11 cellular contexts compared by ENCODE assay signal in the genomic region with DNA sequence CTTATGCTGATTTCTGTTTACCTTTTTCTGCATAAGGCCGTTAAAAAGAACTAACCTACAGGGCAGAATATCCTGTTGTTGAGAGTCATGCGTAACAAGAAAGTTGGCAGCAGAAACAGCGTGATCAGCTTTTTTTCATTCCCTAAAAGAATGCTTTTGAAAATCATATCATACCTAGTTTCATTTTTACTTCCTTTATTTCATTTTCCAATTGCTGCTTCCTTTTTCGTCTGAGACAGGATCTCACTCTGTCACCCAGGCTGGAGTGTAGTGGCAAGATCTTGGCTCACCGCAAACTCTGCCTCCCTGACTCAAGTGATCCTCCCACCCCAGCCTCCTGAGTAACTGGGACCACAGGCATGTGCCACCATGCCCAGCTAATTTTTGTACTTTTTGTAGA. TPM values are rescaled to one million over a fixed set of nuclear protein-coding genes. Genes with fewer than 3 reads are reported as not detected.
A peak's percentile ranks its signal among the peaks of the same experiment; 100 is the strongest.
DNase-seq lines count a peak whose midpoint lies in the region; ATAC-seq and TF ChIP-seq lines count a peak whose summit lies in the region.
"Had no signal": no experiment of that assay in that cellular context is flagged by ENCODE, and none has a peak within 500 bp of the region (broad histone marks: within the 10 kb centered on the region; RNA-seq: fewer than 3 reads in every experiment).

No MANE protein-coding gene starts in this region.

- POLR2A ChIA-PET in activated CD4-positive, alpha-beta T cell treated with anti-CD3 and anti-CD28 coated beads, Interleukin-2, amount 10 ng/mL, durations not matched to agents 7 days and 5 days (lab: Charles Lee), result no interaction called here

- H3K4me3 ChIP-seq in spleen (peak overlapping the region in 2 of 8 donors; percentile 39 to 58), ovary (no peak overlapping the region)

- peak overlapping the region; percentile 57 for H3K27ac Mint-ChIP-seq in activated CD4-positive, alpha-beta T cell treated with anti-CD3 and anti-CD28 coated beads, Interleukin-2, amount 10 ng/mL, durations not matched to agents 24 days and 14 days
- no peak overlapping the region for H3K27ac Mint-ChIP-seq in activated CD4-positive, alpha-beta T cell treated with anti-CD3 and anti-CD28 coated beads, Interleukin-2, amount 10 ng/mL, durations not matched to agents 7 days and 5 days
- H3K27ac Mint-ChIP-seq in activated T-helper 1 cell treated with anti-CD3 and anti-CD28 coated beads, Interleukin-12 subunit alpha, Interleukin-12 subunit beta, Interleukin-2, Interleukin-4 antibody, amounts not matched to agents 30 ng/mL and 10 ng/mL and 1 ng/mL, durations not matched to agents 14 hours and 24 hours and 36 hours, result peak overlapping the region; percentile 21

- TF ChIP-seq POLR2A in spleen (IDR thresholded peaks at IDR 0.05) (peak in 1 of 3 donors; percentile 21), ovary (IDR thresholded peaks at IDR 0.05) (no peak)

- no peaks in the 10 kb centered on the region for H3K9me3 Mint-ChIP-seq in activated CD4-positive, alpha-beta T cell treated with anti-CD3 and anti-CD28 coated beads, Interleukin-2, amount 10 ng/mL, durations not matched to agents 24 days and 14 days
- no peaks in the 10 kb centered on the region for H3K9me3 Mint-ChIP-seq in activated CD4-positive, alpha-beta T cell treated with anti-CD3 and anti-CD28 coated beads, Interleukin-2, amount 10 ng/mL, durations not matched to agents 7 days and 5 days
- no peaks in the 10 kb centered on the region for H3K9me3 Mint-ChIP-seq in activated T-helper 1 cell treated with anti-CD3 and anti-CD28 coated beads, Interleukin-12 subunit alpha, Interleukin-12 subunit beta, Interleukin-2, Interleukin-4 antibody, amounts not matched to agents 30 ng/mL and 10 ng/mL and 1 ng/mL, durations not matched to agents 14 hours and 24 hours and 36 hours

- peak in 1 of 11 experiments; percentile 12 for TF ChIP-seq CTCF in spleen (IDR thresholded peaks at IDR 0.05 in 8 of 11, conservative IDR thresholded peaks at IDR 0.05 in 3 of 11)
- no peak for TF ChIP-seq CTCF in ovary (IDR thresholded peaks at IDR 0.05)

- H3K27ac ChIP-seq in spleen, result peak overlapping the region; percentile 79 to 94 (median 90)
- no peak overlapping the region for H3K27ac ChIP-seq in ovary

- H3K4me3 Mint-ChIP-seq in activated CD4-positive, alpha-beta T cell treated with anti-CD3 and anti-CD28 coated beads, Interleukin-2, amount 10 ng/mL, durations not matched to agents 24 days and 14 days, result peak overlapping the region; percentile 33
- no peak overlapping the region for H3K4me3 Mint-ChIP-seq in activated CD4-positive, alpha-beta T cell treated with anti-CD3 and anti-CD28 coated beads, Interleukin-2, amount 10 ng/mL, durations not matched to agents 7 days and 5 days
- peak overlapping the region; percentile 71 for H3K4me3 Mint-ChIP-seq in activated T-helper 1 cell treated with anti-CD3 and anti-CD28 coated beads, Interleukin-12 subunit alpha, Interleukin-12 subunit beta, Interleukin-2, Interleukin-4 antibody, amounts not matched to agents 30 ng/mL and 10 ng/mL and 1 ng/mL, durations not matched to agents 14 hours and 24 hours and 36 hours

- H3K9me3 ChIP-seq in spleen (no peaks in the 10 kb centered on the region), ovary (no peaks in the 10 kb centered on the region)

- DNase-seq in activated CD4-positive, alpha-beta T cell treated with anti-CD3 and anti-CD28 coated beads, Interleukin-2, amount 10 ng/mL, durations not matched to agents 24 days and 14 days, result peak; percentile 67
- no peak for DNase-seq in activated CD4-positive, alpha-beta T cell treated with anti-CD3 and anti-CD28 coated beads, Interleukin-2, amount 10 ng/mL, durations not matched to agents 7 days and 5 days
- DNase-seq in NCI-H2029 treated with DMSO at 0.1 percent for 48 hours (lab: John Stamatoyannopoulos, UW) (peak; percentile 96), spleen (peak; percentile 75), putamen (ENCODE audit: low spot score) (no peak), ovary (no peak)
- DNase-seq in activated T-helper 1 cell treated with anti-CD3 and anti-CD28 coated beads, Interleukin-12 subunit alpha, Interleukin-12 subunit beta, Interleukin-2, Interleukin-4 antibody, amounts not matched to agents 30 ng/mL and 10 ng/mL and 1 ng/mL, durations not matched to agents 14 hours and 24 hours and 36 hours (ENCODE audit: low spot score), result no peak
- DNase-seq: NCI-H2227 treated with DMSO at 0.1 percent for 48 hours, T1000 had no signal

- TF ChIP-seq EP300 in ovary (IDR thresholded peaks at IDR 0.05), result no peak

- H3K27me3 ChIP-seq in spleen (replicated peaks in 1 of 7) (peaks cover 0 to 7% (median 0%) of the 10 kb centered on the region in 7 donors), ovary (no peaks in the 10 kb centered on the region)

- peaks cover 52% of the 10 kb centered on the region for H3K4me1 Mint-ChIP-seq in activated CD4-positive, alpha-beta T cell treated with anti-CD3 and anti-CD28 coated beads, Interleukin-2, amount 10 ng/mL, durations not matched to agents 24 days and 14 days
- peaks cover 56% of the 10 kb centered on the region for H3K4me1 Mint-ChIP-seq in activated CD4-positive, alpha-beta T cell treated with anti-CD3 and anti-CD28 coated beads, Interleukin-2, amount 10 ng/mL, durations not matched to agents 7 days and 5 days
- peaks cover 68% of the 10 kb centered on the region for H3K4me1 Mint-ChIP-seq in activated T-helper 1 cell treated with anti-CD3 and anti-CD28 coated beads, Interleukin-12 subunit alpha, Interleukin-12 subunit beta, Interleukin-2, Interleukin-4 antibody, amounts not matched to agents 30 ng/mL and 10 ng/mL and 1 ng/mL, durations not matched to agents 14 hours and 24 hours and 36 hours (ENCODE audit: low read depth)

- intact Hi-C loops in activated CD4-positive, alpha-beta T cell treated with anti-CD3 and anti-CD28 coated beads, Interleukin-2, amount 10 ng/mL, durations not matched to agents 24 days and 14 days (cut with micrococcal nuclease), result no loop called here
- intact Hi-C loops in activated T-helper 1 cell treated with anti-CD3 and anti-CD28 coated beads, Interleukin-12 subunit alpha, Interleukin-12 subunit beta, Interleukin-2, Interleukin-4 antibody, amounts not matched to agents 30 ng/mL and 10 ng/mL and 1 ng/mL, durations not matched to agents 14 hours and 24 hours and 36 hours (cut with micrococcal nuclease), result no loop called here
- intact Hi-C loops in spleen (cut with DNase I; ENCODE audit: low total_unique reads) (no loop called here), ovary (cut with DNase I) (no loop called here)

- CTCF ChIA-PET in activated CD4-positive, alpha-beta T cell treated with anti-CD3 and anti-CD28 coated beads, Interleukin-2, amount 10 ng/mL, durations not matched to agents 7 days and 5 days (lab: Charles Lee), result no interaction called here

- peaks cover 14 to 78% (median 52%) of the 10 kb centered on the region in 6 donors for H3K4me1 ChIP-seq in spleen
- peaks cover 7% of the 10 kb centered on the region for H3K4me1 ChIP-seq in ovary (ENCODE audit: insufficient read depth)

- H3K36me3 ChIP-seq in spleen (no peaks in the 10 kb centered on the region), ovary (no peaks in the 10 kb centered on the region)

- no peak for ATAC-seq in HG03097 (IDR thresholded peaks at IDR 0.05; ENCODE audit: low FRiP score, unreplicated experiment)

- peaks cover 6% of the 10 kb centered on the region for H3K27me3 Mint-ChIP-seq in activated CD4-positive, alpha-beta T cell treated with anti-CD3 and anti-CD28 coated beads, Interleukin-2, amount 10 ng/mL, durations not matched to agents 24 days and 14 days
- peaks cover 24% of the 10 kb centered on the region for H3K27me3 Mint-ChIP-seq in activated CD4-positive, alpha-beta T cell treated with anti-CD3 and anti-CD28 coated beads, Interleukin-2, amount 10 ng/mL, durations not matched to agents 7 days and 5 days
- peaks cover 1% of the 10 kb centered on the region for H3K27me3 Mint-ChIP-seq in activated T-helper 1 cell treated with anti-CD3 and anti-CD28 coated beads, Interleukin-12 subunit alpha, Interleukin-12 subunit beta, Interleukin-2, Interleukin-4 antibody, amounts not matched to agents 30 ng/mL and 10 ng/mL and 1 ng/mL, durations not matched to agents 14 hours and 24 hours and 36 hours (ENCODE audit: insufficient read depth)

- peaks cover 16% of the 10 kb centered on the region for H3K36me3 Mint-ChIP-seq in activated CD4-positive, alpha-beta T cell treated with anti-CD3 and anti-CD28 coated beads, Interleukin-2, amount 10 ng/mL, durations not matched to agents 24 days and 14 days (ENCODE audit: low read depth)
- peaks cover 12% of the 10 kb centered on the region for H3K36me3 Mint-ChIP-seq in activated CD4-positive, alpha-beta T cell treated with anti-CD3 and anti-CD28 coated beads, Interleukin-2, amount 10 ng/mL, durations not matched to agents 7 days and 5 days (ENCODE audit: low read depth)
- peaks cover 17% of the 10 kb centered on the region for H3K36me3 Mint-ChIP-seq in activated T-helper 1 cell treated with anti-CD3 and anti-CD28 coated beads, Interleukin-12 subunit alpha, Interleukin-12 subunit beta, Interleukin-2, Interleukin-4 antibody, amounts not matched to agents 30 ng/mL and 10 ng/mL and 1 ng/mL, durations not matched to agents 14 hours and 24 hours and 36 hours (ENCODE audit: low read depth)

- WGBS in spleen, 5 donors, result 16 to 23% (median 22%) methylated on average over 5 of the region's 5 CpGs
- WGBS in ovary, 3 donors, result 42 to 68% (median 47%) methylated on average over 5 of the region's 5 CpGs

RNA-seq across cellular contexts. Expression of gene CALHM6, which starts 4.1 kb away (rescaled TPM):
- total RNA-seq in activated CD4-positive, alpha-beta T cell treated with anti-CD3 and anti-CD28 coated beads, Interleukin-2, amount 10 ng/mL, durations not matched to agents 24 days and 14 days, result 24.8 and 30.7 TPM in 2 replicates
- 10 to 100 TPM in 1 of 2 experiments, 1 to 10 TPM in 1; 7.7 to 10.3 TPM for total RNA-seq in activated CD4-positive, alpha-beta T cell treated with anti-CD3 and anti-CD28 coated beads, Interleukin-2, amount 10 ng/mL, durations not matched to agents 7 days and 5 days
- total RNA-seq in activated T-helper 1 cell treated with anti-CD3 and anti-CD28 coated beads, Interleukin-12 subunit alpha, Interleukin-12 subunit beta, Interleukin-2, Interleukin-4 antibody, amounts not matched to agents 30 ng/mL and 10 ng/mL and 1 ng/mL, durations not matched to agents 14 hours and 24 hours and 36 hours, result 27.7 and 29.2 TPM in 2 replicates
- total RNA-seq in spleen, result 100 to 1,000 TPM in 6 of 7 donors, 10 to 100 TPM in 1; 84.2 to 212 (median 168) TPM
- 100 to 1,000 TPM; 157 to 209 (median 171) TPM for polyA plus RNA-seq in spleen
- total RNA-seq in ovary, result 1 to 10 TPM; 1.6 to 8.5 (median 3.0) TPM
- 10 to 100 TPM in 1 of 2 donors, 1 to 10 TPM in 1; 5.2 to 14.0 TPM for polyA plus RNA-seq in ovary
- total RNA-seq: A673 had no signal

RNA-seq across cellular contexts. Expression of gene CALHM5, which starts 46.2 kb away (rescaled TPM):
- not detected in 2 replicates for total RNA-seq in activated CD4-positive, alpha-beta T cell treated with anti-CD3 and anti-CD28 coated beads, Interleukin-2, amount 10 ng/mL, durations not matched to agents 24 days and 14 days
- total RNA-seq in activated CD4-positive, alpha-beta T cell treated with anti-CD3 and anti-CD28 coated beads, Interleukin-2, amount 10 ng/mL, durations not matched to agents 7 days and 5 days, result not detected
- not detected in 2 replicates for total RNA-seq in activated T-helper 1 cell treated with anti-CD3 and anti-CD28 coated beads, Interleukin-12 subunit alpha, Interleukin-12 subunit beta, Interleukin-2, Interleukin-4 antibody, amounts not matched to agents 30 ng/mL and 10 ng/mL and 1 ng/mL, durations not matched to agents 14 hours and 24 hours and 36 hours
- 1 to 10 TPM; 1.3 to 2.6 (median 2.3) TPM for total RNA-seq in spleen
- under 1 TPM; 0.24 to 0.67 (median 0.35) TPM for polyA plus RNA-seq in spleen
- 1 to 10 TPM in 2 of 7 donors, under 1 TPM in 5; 0.20 to 1.2 (median 0.68) TPM for total RNA-seq in ovary
- polyA plus RNA-seq in ovary, result 1 to 10 TPM in 1 of 2 donors, under 1 TPM in 1; 0.70 to 3.2 TPM

Comparison
In these comparisons a context has a peak if more than half of its experiments do, and no peak if none do; other contexts are left out.
1. DNase-seq: peak in activated CD4-positive, alpha-beta T cell treated with anti-CD3 and anti-CD28 coated beads, Interleukin-2, amount 10 ng/mL, durations not matched to agents 24 days and 14 days (single experiment), NCI-H2029 treated with DMSO at 0.1 percent for 48 hours (single experiment) and spleen (single experiment); none in activated CD4-positive, alpha-beta T cell treated with anti-CD3 and anti-CD28 coated beads, Interleukin-2, amount 10 ng/mL, durations not matched to agents 7 days and 5 days (single experiment), activated T-helper 1 cell treated with anti-CD3 and anti-CD28 coated beads, Interleukin-12 subunit alpha, Interleukin-12 subunit beta, Interleukin-2, Interleukin-4 antibody, amounts not matched to agents 30 ng/mL and 10 ng/mL and 1 ng/mL, durations not matched to agents 14 hours and 24 hours and 36 hours (single experiment), putamen (single experiment) and ovary (0 of 5).
2. H3K27ac ChIP-seq: peak in spleen (8 of 8); none in ovary (0 of 2).